ENCODE assay signal across 32 cellular contexts in genomic region chr4:89860971-89861370, GRCh38. TPM values are rescaled to one million over a fixed set of nuclear protein-coding genes. Genes with fewer than 3 reads are reported as not detected.
"Had no signal": no experiment of that assay in that cellular context is flagged by ENCODE, and none has a peak within 500 bp of the region (broad histone marks: within the 10 kb centered on the region; RNA-seq: fewer than 3 reads in every experiment).

No MANE protein-coding gene starts in this region.

- H3K36me3 ChIP-seq: adrenal gland, colonic mucosa, esophagus squamous epithelium had no signal

- H3K27me3 ChIP-seq: adrenal gland, body of pancreas, colonic mucosa, esophagus squamous epithelium had no signal

- ATAC-seq: activated CD4-positive, alpha-beta T cell treated with anti-CD3 and anti-CD28 coated beads for 36 hours; activated CD8-positive, alpha-beta memory T cell treated with anti-CD3 and anti-CD28 coated beads, Interleukin-2, amount 10 ng/mL, durations not matched to agents 7 days and 5 days; activated CD8-positive, alpha-beta T cell treated with anti-CD3 and anti-CD28 coated beads, Interleukin-2, amount 10 ng/mL, durations not matched to agents 7 days and 5 days; activated naive CD8-positive, alpha-beta T cell treated with anti-CD3 and anti-CD28 coated beads, Interleukin-2, amount 50 U/mL, for 24 hours; body of pancreas had no signal

- FAIRE-seq: endothelial cell of umbilical vein had no signal

- H3K9me3 ChIP-seq: adrenal gland, body of pancreas, colonic mucosa, esophagus squamous epithelium had no signal

- H3K4me3 ChIP-seq: adrenal gland, body of pancreas, colonic mucosa, esophagus squamous epithelium had no signal

- DNase-seq: activated CD4-positive, alpha-beta memory T cell treated with anti-CD3 and anti-CD28 coated beads for 36 hours; activated CD4-positive, alpha-beta T cell treated with anti-CD3 and anti-CD28 coated beads for 36 hours; activated CD4-positive, alpha-beta T cell treated with anti-CD3 and anti-CD28 coated beads, Interleukin-2, amount 10 ng/mL, durations not matched to agents 24 days and 14 days; activated CD4-positive, CD25-positive, alpha-beta regulatory T cell; activated CD4-positive, CD25-positive, alpha-beta regulatory T cell treated with anti-CD3 and anti-CD28 coated beads, Interleukin-2, amount 50 U/mL, for 72 hours; activated CD8-positive, alpha-beta memory T cell treated with anti-CD3 and anti-CD28 coated beads, Interleukin-2, amount 10 ng/mL, durations not matched to agents 7 days and 5 days; activated CD8-positive, alpha-beta memory T cell treated with anti-CD3 and anti-CD28 coated beads, Interleukin-2, amount 50 U/mL, for 4 hours; activated CD8-positive, alpha-beta T cell treated with anti-CD3 and anti-CD28 coated beads, Interleukin-2, amount 10 ng/mL, durations not matched to agents 7 days and 5 days; activated effector memory CD4-positive, alpha-beta T cell treated with anti-CD3 and anti-CD28 coated beads, Interleukin-2, amount 50 U/mL, for 16 hours; activated naive CD4-positive, alpha-beta T cell treated with anti-CD3 and anti-CD28 coated beads for 36 hours; activated naive CD8-positive, alpha-beta T cell treated with anti-CD3 and anti-CD28 coated beads for 36 hours; activated naive CD8-positive, alpha-beta T cell treated with anti-CD3 and anti-CD28 coated beads, Interleukin-2, amount 50 U/mL, for 24 hours; activated T-cell treated with anti-CD3 and anti-CD28 coated beads, Interleukin-2, amount 50 U/mL, for 1 hour; activated T-cell treated with anti-CD3 and anti-CD28 coated beads, Interleukin-2, amount 50 U/mL, for 48 hours; adrenal gland; amygdala; aorta; body of pancreas; caudate nucleus; cerebellar nuclear complex; colonic mucosa; effector CD8-positive, alpha-beta T cell; esophagus squamous epithelium; head of caudate nucleus; T-helper 2 cell had no signal

- H3K27ac ChIP-seq: adrenal gland, body of pancreas, colonic mucosa, epithelial cell of prostate, esophagus squamous epithelium had no signal

- H3K4me1 ChIP-seq: adrenal gland, body of pancreas, colonic mucosa, esophagus squamous epithelium had no signal

RNA-seq across cellular contexts. Expression of gene SNCA, which starts 24.0 kb away (rescaled TPM):
- total RNA-seq: activated CD8-positive, alpha-beta memory T cell treated with anti-CD3 and anti-CD28 coated beads for 36 hours had no signal

RNA-seq across cellular contexts. Expression of gene MMRN1, which starts 33.7 kb away (rescaled TPM):
- total RNA-seq: activated CD4-positive, alpha-beta T cell treated with anti-CD3 and anti-CD28 coated beads, Interleukin-2, amount 10 ng/mL, durations not matched to agents 24 days and 14 days; activated CD8-positive, alpha-beta memory T cell treated with anti-CD3 and anti-CD28 coated beads for 36 hours; activated T-helper 1 cell treated with anti-CD3 and anti-CD28 coated beads, Interleukin-12 subunit alpha, Interleukin-12 subunit beta, Interleukin-2, Interleukin-4 antibody, amounts not matched to agents 30 ng/mL and 10 ng/mL and 1 ng/mL, durations not matched to agents 14 hours and 24 hours and 36 hours; activated T-helper 2 cell treated with anti-CD3 and anti-CD28 coated beads, Interferon-gamma antibody, Interleukin-2, Interleukin-4, amounts not matched to agents 10 μg/mL and 5 μg/mL and 100 μg/mL, durations not matched to agents 14 hours and 24 hours and 36 hours; fibroblast of villous mesenchyme had no signal
- polyA plus RNA-seq: fibroblast of lung had no signal
